In the genomic region with DNA sequence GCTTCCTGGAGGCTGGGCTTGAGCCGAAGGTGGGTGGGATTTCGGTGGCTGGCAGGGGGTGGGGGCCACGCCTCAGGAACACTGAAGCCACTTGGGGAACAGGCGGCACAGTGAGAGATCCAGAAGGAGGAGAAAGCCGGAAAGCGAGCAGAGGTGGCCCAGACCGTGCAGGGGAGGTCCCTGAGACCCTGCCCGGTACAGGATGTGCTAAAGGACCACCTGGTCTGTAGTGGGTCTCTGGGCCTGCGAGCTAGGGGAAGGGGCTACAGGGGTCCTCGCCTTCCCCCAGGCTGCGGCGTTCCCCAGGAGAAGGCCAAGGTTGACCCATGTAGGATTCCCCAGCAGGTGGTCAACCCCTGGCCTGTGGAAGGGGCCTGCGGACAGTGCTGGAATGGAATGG, we compare ENCODE assay signal across 19 cellular contexts. TPM values are rescaled to one million over a fixed set of nuclear protein-coding genes. Genes with fewer than 3 reads are reported as not detected.
"Had no signal": no experiment of that assay in that cellular context is flagged by ENCODE, and none has a peak within 500 bp of the region (broad histone marks: within the 10 kb centered on the region; RNA-seq: fewer than 3 reads in every experiment).

A gene (minus strand): TSS at position 14 of the 400 bp plus-strand sequence. CDS start 8,730 bp downstream, outside the sequence.

- H3K4me3 ChIP-seq: ascending aorta, body of pancreas had no signal

- ATAC-seq: activated CD4-positive, CD25-positive, alpha-beta regulatory T cell treated with anti-CD3 and anti-CD28 coated beads, Interleukin-2, amount 50 U/mL, for 24 hours; activated CD8-positive, alpha-beta T cell treated with anti-CD3 and anti-CD28 coated beads for 36 hours; body of pancreas; PC-3 had no signal

- H3K4me1 Mint-ChIP-seq: activated naive CD4-positive, alpha-beta T cell treated with anti-CD3 and anti-CD28 coated beads, Interleukin-2, amount 50 U/mL, for 24 hours had no signal

- H3K27me3 ChIP-seq: ascending aorta, body of pancreas had no signal

- H3K27ac ChIP-seq: ascending aorta, body of pancreas had no signal

- H3K27ac Mint-ChIP-seq: activated CD8-positive, alpha-beta T cell treated with anti-CD3 and anti-CD28 coated beads for 36 hours; activated naive CD4-positive, alpha-beta T cell treated with anti-CD3 and anti-CD28 coated beads, Interleukin-2, amount 50 U/mL, for 24 hours; T-helper 1 cell treated with Interleukin-12 subunit alpha and Interleukin-12 subunit beta and Interleukin-4 antibody, amounts not matched to agents 30 μg/mL and 1 μg/mL, for 36 hours had no signal

- H3K4me1 ChIP-seq: ascending aorta, body of pancreas had no signal

- DNase-seq: amniotic stem cell, body of pancreas, Karpas-422, NCI-H1105 treated with DMSO at 0.1 percent for 48 hours, NCI-H1436 treated with DMSO at 0.1 percent for 48 hours, NCI-H1930, NCI-H2171, NCI-H226, NCI-H510A, NCI-H69, PC-3, SHP77 treated with DMSO at 0.1 percent for 48 hours had no signal

- H3K9me3 Mint-ChIP-seq: activated naive CD4-positive, alpha-beta T cell treated with anti-CD3 and anti-CD28 coated beads, Interleukin-2, amount 50 U/mL, for 24 hours had no signal

- H3K4me3 Mint-ChIP-seq: activated CD8-positive, alpha-beta T cell treated with anti-CD3 and anti-CD28 coated beads for 36 hours; activated naive CD4-positive, alpha-beta T cell treated with anti-CD3 and anti-CD28 coated beads, Interleukin-2, amount 50 U/mL, for 24 hours; T-helper 1 cell treated with Interleukin-12 subunit alpha and Interleukin-12 subunit beta and Interleukin-4 antibody, amounts not matched to agents 30 μg/mL and 1 μg/mL, for 36 hours had no signal

- H3K36me3 ChIP-seq: ascending aorta had no signal

RNA-seq across cellular contexts. Expression of the gene that starts here (rescaled TPM):
- total RNA-seq: activated CD8-positive, alpha-beta T cell treated with anti-CD3 and anti-CD28 coated beads for 36 hours; ascending aorta; body of pancreas; bronchial epithelial cell; PC-3; SK-MEL-5 had no signal
